8 cellular contexts compared by ENCODE assay signal in the genomic region with DNA sequence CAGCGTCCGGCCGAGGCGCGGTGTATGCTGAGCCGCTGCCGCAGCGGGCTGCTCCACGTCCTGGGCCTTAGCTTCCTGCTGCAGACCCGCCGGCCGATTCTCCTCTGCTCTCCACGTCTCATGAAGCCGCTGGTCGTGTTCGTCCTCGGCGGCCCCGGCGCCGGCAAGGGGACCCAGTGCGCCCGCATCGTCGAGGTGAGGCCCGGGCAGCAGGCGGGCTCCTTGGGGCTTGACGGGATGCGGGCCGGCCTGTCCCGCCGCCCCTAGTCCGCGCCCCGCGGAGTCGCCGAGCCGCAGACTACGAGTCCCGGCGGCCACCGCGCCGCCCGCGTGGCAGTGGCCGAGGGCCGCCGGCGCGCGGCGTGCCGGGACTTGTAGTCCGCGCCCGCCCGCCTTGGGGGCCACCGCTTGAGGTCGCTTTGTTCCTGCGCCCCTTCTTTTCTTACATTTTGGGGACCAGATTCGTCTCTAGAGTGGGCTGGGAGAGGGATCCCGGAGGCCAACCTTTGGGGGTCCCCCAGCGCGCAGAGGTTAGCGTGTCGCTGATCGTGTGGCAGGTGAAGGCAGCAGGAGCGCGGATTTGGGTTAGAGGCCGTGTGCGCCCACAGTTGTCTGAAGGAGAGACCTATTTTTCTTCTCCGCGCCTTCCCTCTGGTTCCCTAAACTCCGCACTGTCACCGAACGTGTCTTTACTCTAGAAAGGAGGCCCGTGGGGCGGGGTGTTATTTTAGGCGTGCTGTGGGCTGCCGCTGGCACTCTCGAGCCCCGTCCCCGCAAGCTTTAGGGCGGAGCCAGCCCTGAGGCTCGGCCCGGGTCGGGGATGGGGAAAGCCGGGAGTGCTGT.
DNase-seq lines count a peak whose midpoint lies in the region; ATAC-seq lines count a peak whose summit lies in the region.

No MANE protein-coding gene starts in this region.

- DNase-seq in NCI-H1436 (lab: John Stamatoyannopoulos, UW) (peak; percentile 73), NCI-H1436 treated with DMSO at 0.1 percent for 48 hours (lab: John Stamatoyannopoulos, UW) (no peak), NCI-H1092 treated with DMSO at 0.1 percent for 48 hours (lab: John Stamatoyannopoulos, UW) (peak; percentile 65), T-helper 22 cell (ENCODE audit: low read depth) (peak; percentile 58), astrocyte of the hippocampus (ENCODE audit: low read depth, low spot score) (peak; percentile 94), skeletal muscle cell (ENCODE audit: low read depth) (no peak)

- peak; percentile 85 for ATAC-seq in HG02678 (IDR thresholded peaks at IDR 0.05; ENCODE audit: unreplicated experiment)

- peak overlapping the region; percentile 64 for H3K4me3 ChIP-seq in iPS-11a (ENCODE audit: low read depth, low read length)
- H3K4me3 ChIP-seq in skeletal muscle cell (ENCODE audit: low read depth, low read length): peak overlapping the region; percentile 86

Comparison
In these comparisons a context has a peak if more than half of its experiments do, and no peak if none do; other contexts are left out.
1. DNase-seq: peak in NCI-H1436 (single experiment), NCI-H1092 treated with DMSO at 0.1 percent for 48 hours (single experiment), T-helper 22 cell (single experiment) and astrocyte of the hippocampus (single experiment); none in NCI-H1436 treated with DMSO at 0.1 percent for 48 hours (single experiment) and skeletal muscle cell (single experiment).